ENCODE assay signal across 15 cellular contexts in genomic region chr4:40506066-40506465, GRCh38.
DNase-seq lines count a peak whose midpoint lies in the region; ATAC-seq, FAIRE-seq and TF ChIP-seq lines count a peak whose summit lies in the region.
"Had no signal": no experiment of that assay in that cellular context is flagged by ENCODE, and none has a peak within 500 bp of the region (broad histone marks: within the 10 kb centered on the region; RNA-seq: fewer than 3 reads in every experiment).

No MANE protein-coding gene starts in this region.

- no peak overlapping the region for H3K4me2 ChIP-seq in HepG2 (ENCODE audit: low read depth, low read length)

- DNase-seq in bronchial epithelial cell (ENCODE audit: low read depth) (peak; percentile 57), HepG2 (ENCODE audit: low spot score) (peak; percentile 10), NCI-H2081 treated with DMSO at 0.1 percent for 48 hours (lab: John Stamatoyannopoulos, UW) (no peak), osteocyte (ENCODE audit: extremely low spot score, unreplicated experiment) (no peak)
- DNase-seq in activated effector memory CD4-positive, alpha-beta T cell treated with anti-CD3 and anti-CD28 coated beads, Interleukin-2, amount 50 U/mL, for 16 hours = no peak
- DNase-seq: CD8-positive, alpha-beta T cell; H9; IMR-90; NCI-H446; NCI-H82; SHP77 had no signal

- intact Hi-C loops in HepG2 (cut with micrococcal nuclease; ENCODE audit: unreplicated experiment) = no loop called here

- no peak for TF ChIP-seq RAD21 in Ishikawa (IDR thresholded peaks at IDR 0.05; ENCODE audit: low read depth)
- TF ChIP-seq RAD21 in HepG2 (CRISPR knock-in tag; IDR thresholded peaks at IDR 0.05) = no peak

- POLR2A ChIA-PET in HepG2 (lab: Yijun Ruan, JAX) = no interaction called here

- in situ Hi-C loops in HepG2 (cut with HindIII; ENCODE audit: extremely low pct_ligation_motif_present, low pct_unique_long_range_greater_than_20kb) = no loop called here

- ATAC-seq in HepG2 (no peak), HG03520 (IDR thresholded peaks at IDR 0.05; ENCODE audit: unreplicated experiment) (no peak)
- ATAC-seq: CD8-positive, alpha-beta T cell; SK-N-SH treated with all-trans-retinoic acid at 6 μM for 48 hours had no signal

- FAIRE-seq in bronchial epithelial cell (lab: Jason Lieb, UNC) (no peak), HepG2 (lab: Jason Lieb, UNC) (no peak)

- 4% methylated on average over 3 of the region's 3 CpGs for WGBS in HepG2 (ENCODE audit: low lambda C conversion rate)

- H3K4me3 ChIP-seq in bronchial epithelial cell (ENCODE audit: low read depth, low read length) (no peak overlapping the region), HepG2 (replicated peaks in 1 of 3; ENCODE audit: insufficient read depth in 1 of 3, low read depth in 2 of 3, low read length in 3 of 3) (no peak overlapping the region)

- no peak overlapping the region for H2AFZ ChIP-seq in HepG2 (ENCODE audit: low read length)

- H3K4me3 Mint-ChIP-seq in osteocyte (ENCODE audit: unreplicated experiment) = no peak overlapping the region
- H3K4me3 Mint-ChIP-seq: CD8-positive, alpha-beta T cell; H9 had no signal

- BruUV-seq in HepG2 (replicated peaks; lab: Mats Ljungman, UMichigan) = no TSS peak

- no peaks in the 10 kb centered on the region for H3K4me1 Mint-ChIP-seq in osteocyte (ENCODE audit: unreplicated experiment)

- H3K27ac Mint-ChIP-seq in osteocyte (ENCODE audit: unreplicated experiment) = no peak overlapping the region
- H3K27ac Mint-ChIP-seq: CD8-positive, alpha-beta T cell had no signal

- no peaks in the 10 kb centered on the region for H3K79me2 ChIP-seq in HepG2 (ENCODE audit: insufficient read depth, low read length)

- H3K4me1 ChIP-seq in HepG2 (ENCODE audit: insufficient read depth, low read length) = peaks cover 13% of the 10 kb centered on the region

- CTCF ChIA-PET in HepG2 (lab: Yijun Ruan, JAX; ENCODE audit: low intra/inter-chr PET ratio, low total read pairs) = no interaction called here

- no peak for TF ChIP-seq CTCF in 22Rv1 (IDR thresholded peaks at IDR 0.05)
- TF ChIP-seq CTCF in bronchial epithelial cell (IDR thresholded peaks at IDR 0.05; ENCODE audit: insufficient read depth, low read length, severe bottlenecking) = no peak
- TF ChIP-seq CTCF in HepG2 (CRISPR knock-in tag; IDR thresholded peaks at IDR 0.05) = no peak
- no peak for TF ChIP-seq CTCF in osteocyte (IDR thresholded peaks at IDR 0.05)

- H3K36me3 Mint-ChIP-seq in osteocyte (ENCODE audit: unreplicated experiment) = no peaks in the 10 kb centered on the region
- H3K36me3 Mint-ChIP-seq: CD8-positive, alpha-beta T cell had no signal

- H3K9me3 ChIP-seq in HepG2 (ENCODE audit: low read length) = no peaks in the 10 kb centered on the region

- H3K27me3 Mint-ChIP-seq in osteocyte (ENCODE audit: unreplicated experiment) = peaks cover 2% of the 10 kb centered on the region

- no peak for TF ChIP-seq EP300 in Ishikawa (IDR thresholded peaks at IDR 0.05; ENCODE audit: borderline replicate concordance)
- TF ChIP-seq EP300 in HepG2 (IDR thresholded peaks at IDR 0.05; ENCODE audit: low read depth in 2 of 2, low read length in 2 of 2) = no peak
- no peak for TF ChIP-seq EP300 in HepG2 (CRISPR knock-in tag; IDR thresholded peaks at IDR 0.05; ENCODE audit: borderline replicate concordance)

- H4K20me1 ChIP-seq in HepG2 (ENCODE audit: insufficient read depth, low read length) = no peaks in the 10 kb centered on the region

- H3K9ac ChIP-seq in HepG2 (ENCODE audit: insufficient read depth, low read depth, low read length) = no peak overlapping the region

- H3K27ac ChIP-seq in 22Rv1 (0 out of 2 replicates have a peak overlapping the region, but pooled peaks have one; percentile 10), HepG2 (ENCODE audit: extremely low read length, insufficient read depth, low read length) (peak overlapping the region; percentile 3)

- H3K36me3 ChIP-seq in bronchial epithelial cell (ENCODE audit: control insufficient read depth, insufficient read depth, low read length) (peaks cover 1% of the 10 kb centered on the region), HepG2 (replicated peaks in 1 of 2; ENCODE audit: control insufficient read depth in 1 of 2, insufficient read depth in 2 of 2, low read length in 2 of 2) (no peaks in the 10 kb centered on the region)

- no peaks in the 10 kb centered on the region for H3K9me3 Mint-ChIP-seq in osteocyte (ENCODE audit: unreplicated experiment)
- H3K9me3 Mint-ChIP-seq: CD8-positive, alpha-beta T cell; H9 had no signal

- no peaks in the 10 kb centered on the region for H3K27me3 ChIP-seq in bronchial epithelial cell (ENCODE audit: control insufficient read depth, insufficient read depth, low read length)
- no peaks in the 10 kb centered on the region for H3K27me3 ChIP-seq in HepG2 (ENCODE audit: control insufficient read depth in 1 of 2, insufficient read depth in 2 of 2, low read length in 2 of 2)

- TF ChIP-seq POLR2A in HepG2 (IDR thresholded peaks at IDR 0.05; ENCODE audit: insufficient read depth in 1 of 2, low read depth in 2 of 2, low read length in 2 of 2) = no peak

TF ChIP-seq in Ishikawa, 13 proteins besides CTCF, POLR2A, EP300 and RAD21:
- TF ChIP-seq NFIC (IDR thresholded peaks at IDR 0.05) (no peak), CEBPB (IDR thresholded peaks at IDR 0.05) (peak; percentile 92)

TF ChIP-seq in HepG2, 621 proteins besides CTCF, POLR2A, EP300 and RAD21:
- TF ChIP-seq SOX6 (IDR thresholded peaks at IDR 0.05) (no peak), SOX6 (CRISPR knock-in tag; IDR thresholded peaks at IDR 0.05) (peak; percentile 68; the same call in 1 of the 2 replicates), ETV5 (CRISPR knock-in tag; IDR thresholded peaks at IDR 0.05; ENCODE audit: borderline replicate concordance) (no peak), CEBPB (IDR thresholded peaks at IDR 0.05; ENCODE audit: borderline replicate concordance, low read depth, low read length) (peak; percentile 64; the same call in 1 of the 2 replicates), SOX13 (IDR thresholded peaks at IDR 0.05) (peak; percentile 28; the same call in 1 of the 2 replicates), SOX13 (CRISPR knock-in tag; conservative IDR thresholded peaks at IDR 0.05 in 1 of 2, IDR thresholded peaks at IDR 0.05 in 1 of 2) (peak in 1 of 2 experiments; percentile 72; a peak in 2 of 4 replicates), PBX2 (CRISPR knock-in tag; IDR thresholded peaks at IDR 0.05) (peak; percentile 80), TBX3 (IDR thresholded peaks at IDR 0.05; ENCODE audit: borderline replicate concordance) (no peak), CEBPG (CRISPR knock-in tag; IDR thresholded peaks at IDR 0.05) (peak; percentile 44; the same call in 1 of the 2 replicates), HNF4A (CRISPR knock-in tag; IDR thresholded peaks at IDR 0.05) (0 out of 2 replicates have a peak, but pooled peaks have one; percentile 9), SOX5 (CRISPR knock-in tag; IDR thresholded peaks at IDR 0.05; ENCODE audit: borderline replicate concordance) (peak; percentile 76)
- TF ChIP-seq, protein P1, sequence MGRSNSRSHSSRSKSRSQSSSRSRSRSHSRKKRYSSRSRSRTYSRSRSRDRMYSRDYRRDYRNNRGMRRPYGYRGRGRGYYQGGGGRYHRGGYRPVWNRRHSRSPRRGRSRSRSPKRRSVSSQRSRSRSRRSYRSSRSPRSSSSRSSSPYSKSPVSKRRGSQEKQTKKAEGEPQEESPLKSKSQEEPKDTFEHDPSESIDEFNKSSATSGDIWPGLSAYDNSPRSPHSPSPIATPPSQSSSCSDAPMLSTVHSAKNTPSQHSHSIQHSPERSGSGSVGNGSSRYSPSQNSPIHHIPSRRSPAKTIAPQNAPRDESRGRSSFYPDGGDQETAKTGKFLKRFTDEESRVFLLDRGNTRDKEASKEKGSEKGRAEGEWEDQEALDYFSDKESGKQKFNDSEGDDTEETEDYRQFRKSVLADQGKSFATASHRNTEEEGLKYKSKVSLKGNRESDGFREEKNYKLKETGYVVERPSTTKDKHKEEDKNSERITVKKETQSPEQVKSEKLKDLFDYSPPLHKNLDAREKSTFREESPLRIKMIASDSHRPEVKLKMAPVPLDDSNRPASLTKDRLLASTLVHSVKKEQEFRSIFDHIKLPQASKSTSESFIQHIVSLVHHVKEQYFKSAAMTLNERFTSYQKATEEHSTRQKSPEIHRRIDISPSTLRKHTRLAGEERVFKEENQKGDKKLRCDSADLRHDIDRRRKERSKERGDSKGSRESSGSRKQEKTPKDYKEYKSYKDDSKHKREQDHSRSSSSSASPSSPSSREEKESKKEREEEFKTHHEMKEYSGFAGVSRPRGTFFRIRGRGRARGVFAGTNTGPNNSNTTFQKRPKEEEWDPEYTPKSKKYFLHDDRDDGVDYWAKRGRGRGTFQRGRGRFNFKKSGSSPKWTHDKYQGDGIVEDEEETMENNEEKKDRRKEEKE (IDR thresholded peaks at IDR 0.05) = no peak
- TF ChIP-seq, protein P2, sequence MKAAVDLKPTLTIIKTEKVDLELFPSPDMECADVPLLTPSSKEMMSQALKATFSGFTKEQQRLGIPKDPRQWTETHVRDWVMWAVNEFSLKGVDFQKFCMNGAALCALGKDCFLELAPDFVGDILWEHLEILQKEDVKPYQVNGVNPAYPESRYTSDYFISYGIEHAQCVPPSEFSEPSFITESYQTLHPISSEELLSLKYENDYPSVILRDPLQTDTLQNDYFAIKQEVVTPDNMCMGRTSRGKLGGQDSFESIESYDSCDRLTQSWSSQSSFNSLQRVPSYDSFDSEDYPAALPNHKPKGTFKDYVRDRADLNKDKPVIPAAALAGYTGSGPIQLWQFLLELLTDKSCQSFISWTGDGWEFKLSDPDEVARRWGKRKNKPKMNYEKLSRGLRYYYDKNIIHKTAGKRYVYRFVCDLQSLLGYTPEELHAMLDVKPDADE (CRISPR knock-in tag; IDR thresholded peaks at IDR 0.05) = no peak

Comparison
In these comparisons a context has a peak if more than half of its experiments do, and no peak if none do; other contexts are left out.
1. DNase-seq: peak in bronchial epithelial cell (single experiment) and HepG2 (single experiment); none in activated effector memory CD4-positive, alpha-beta T cell treated with anti-CD3 and anti-CD28 coated beads, Interleukin-2, amount 50 U/mL, for 16 hours (single experiment), NCI-H2081 treated with DMSO at 0.1 percent for 48 hours (single experiment) and osteocyte (single experiment).